8 cellular contexts compared by ENCODE assay signal in genomic region chr9:34957492-34958410, GRCh38. TPM values are rescaled to one million over a fixed set of nuclear protein-coding genes. Genes with fewer than 3 reads are reported as not detected.
DNase-seq lines count a peak whose midpoint lies in the region; TF ChIP-seq lines count a peak whose summit lies in the region.

Gene PHF24 (plus strand): TSS chr9:34958285. CDS start chr9:34971299, 13,014 bp downstream.

- no peaks in the 10 kb centered on the region for H3K36me3 ChIP-seq in SK-N-MC (ENCODE audit: insufficient read depth, low read length)
- H3K36me3 ChIP-seq in mesendoderm (ENCODE audit: control insufficient read depth, insufficient read depth, low read length): no peaks in the 10 kb centered on the region
- no peaks in the 10 kb centered on the region for H3K36me3 ChIP-seq in testis (ENCODE audit: low read depth, missing control alignments)

- no peak within 1 kb of the TSS for H3K23ac ChIP-seq in mesendoderm (ENCODE audit: low read length)

- H4K8ac ChIP-seq in mesendoderm (ENCODE audit: low read depth, low read length): no peak within 1 kb of the TSS

- H3K4me2 ChIP-seq in mesendoderm (ENCODE audit: low read length): peak within 1 kb of the TSS; percentile 38

- H3K56ac ChIP-seq in mesendoderm (ENCODE audit: low read length): peak within 1 kb of the TSS; percentile 49

- H3K4me3 ChIP-seq in SK-N-MC: peak within 1 kb of the TSS; percentile 54
- H3K4me3 ChIP-seq in coronary artery: peak within 1 kb of the TSS; percentile 70
- no peak within 1 kb of the TSS for H3K4me3 ChIP-seq in mesendoderm (ENCODE audit: low read length)
- peak within 1 kb of the TSS; percentile 61 to 69 for H3K4me3 ChIP-seq in testis

- intact Hi-C loops in testis (cut with DNase I; ENCODE audit: low total_unique reads): no loop called here
- intact Hi-C loops in activated T-helper 2 cell treated with anti-CD3 and anti-CD28 coated beads, Interferon-gamma antibody, Interleukin-2, Interleukin-4, amounts not matched to agents 10 μg/mL and 5 μg/mL and 100 μg/mL, durations not matched to agents 14 hours and 24 hours and 36 hours (cut with micrococcal nuclease): no loop called here

- H2AK5ac ChIP-seq in mesendoderm (ENCODE audit: low read length): no peak within 1 kb of the TSS

- no peak within 1 kb of the TSS for H2BK5ac ChIP-seq in mesendoderm (ENCODE audit: low read length)

- peaks cover 21% of the 10 kb centered on the region for H3K4me1 Mint-ChIP-seq in activated T-helper 2 cell treated with anti-CD3 and anti-CD28 coated beads, Interferon-gamma antibody, Interleukin-2, Interleukin-4, amounts not matched to agents 10 μg/mL and 5 μg/mL and 100 μg/mL, durations not matched to agents 14 hours and 24 hours and 36 hours (ENCODE audit: low read depth)

- TF ChIP-seq CTCF in coronary artery (IDR thresholded peaks at IDR 0.05): no peak
- TF ChIP-seq CTCF in testis (IDR thresholded peaks at IDR 0.05): no peak

- no peaks in the 10 kb centered on the region for H3K9me3 Mint-ChIP-seq in activated T-helper 2 cell treated with anti-CD3 and anti-CD28 coated beads, Interferon-gamma antibody, Interleukin-2, Interleukin-4, amounts not matched to agents 10 μg/mL and 5 μg/mL and 100 μg/mL, durations not matched to agents 14 hours and 24 hours and 36 hours

- H3K36me3 Mint-ChIP-seq in activated T-helper 2 cell treated with anti-CD3 and anti-CD28 coated beads, Interferon-gamma antibody, Interleukin-2, Interleukin-4, amounts not matched to agents 10 μg/mL and 5 μg/mL and 100 μg/mL, durations not matched to agents 14 hours and 24 hours and 36 hours (ENCODE audit: low read depth): no peaks in the 10 kb centered on the region

- no peaks in the 10 kb centered on the region for H3K79me2 ChIP-seq in mesendoderm (ENCODE audit: control insufficient read depth, insufficient read depth, low read length)

- peaks cover 56% of the 10 kb centered on the region for H3K27me3 Mint-ChIP-seq in activated T-helper 2 cell treated with anti-CD3 and anti-CD28 coated beads, Interferon-gamma antibody, Interleukin-2, Interleukin-4, amounts not matched to agents 10 μg/mL and 5 μg/mL and 100 μg/mL, durations not matched to agents 14 hours and 24 hours and 36 hours (ENCODE audit: low read depth)

- H3K4ac ChIP-seq in mesendoderm (ENCODE audit: low read depth, low read length): peak within 1 kb of the TSS; percentile 27

- WGBS in mesendoderm (ENCODE audit: extremely low coverage, insufficient coverage, low lambda C conversion rate): no CpG with 5 or more reads among the region's 116 CpGs
- WGBS in testis, 2 donors: 1 to 23% methylated on average over 4 to 45 of the region's 116 CpGs

- no peak within 1 kb of the TSS for H3K4me3 Mint-ChIP-seq in activated T-helper 2 cell treated with anti-CD3 and anti-CD28 coated beads, Interferon-gamma antibody, Interleukin-2, Interleukin-4, amounts not matched to agents 10 μg/mL and 5 μg/mL and 100 μg/mL, durations not matched to agents 14 hours and 24 hours and 36 hours (ENCODE audit: low read depth)

- H3K27me3 ChIP-seq in mesendoderm (ENCODE audit: insufficient read depth, low read length, poor library complexity) (peaks cover 10% of the 10 kb centered on the region), testis (no peaks in the 10 kb centered on the region)

- no peak within 1 kb of the TSS for H4K5ac ChIP-seq in mesendoderm (ENCODE audit: low read length)

- no peak within 1 kb of the TSS for H3K27ac Mint-ChIP-seq in activated T-helper 2 cell treated with anti-CD3 and anti-CD28 coated beads, Interferon-gamma antibody, Interleukin-2, Interleukin-4, amounts not matched to agents 10 μg/mL and 5 μg/mL and 100 μg/mL, durations not matched to agents 14 hours and 24 hours and 36 hours

- peak within 1 kb of the TSS; percentile 43 for H3K18ac ChIP-seq in mesendoderm (ENCODE audit: low read length)

- DNase-seq in DMS53 (lab: John Stamatoyannopoulos, UW) (peak; percentile 54), DMS53 treated with DMSO at 0.1 percent for 48 hours (lab: John Stamatoyannopoulos, UW; ENCODE audit: unreplicated experiment) (no peak), SK-N-MC (ENCODE audit: low read depth, low spot score) (no peak), coronary artery (ENCODE audit: low spot score) (no peak), mesendoderm (peak; percentile 14), testis (peak; percentile 77), SW480 (ENCODE audit: low spot score) (no peak)
- no peak for DNase-seq in activated T-helper 2 cell treated with anti-CD3 and anti-CD28 coated beads, Interferon-gamma antibody, Interleukin-2, Interleukin-4, amounts not matched to agents 10 μg/mL and 5 μg/mL and 100 μg/mL, durations not matched to agents 14 hours and 24 hours and 36 hours (ENCODE audit: low spot score)

- H3K4me1 ChIP-seq in mesendoderm (ENCODE audit: control insufficient read depth, low read depth, low read length) (peaks cover 1% of the 10 kb centered on the region), testis (peaks cover 25% of the 10 kb centered on the region)

- no peaks in the 10 kb centered on the region for H3K79me1 ChIP-seq in mesendoderm (ENCODE audit: low read length)

- H2BK15ac ChIP-seq in mesendoderm (replicated peaks; ENCODE audit: low read depth): no peak within 1 kb of the TSS

- no peak within 1 kb of the TSS for H3K27ac ChIP-seq in SK-N-MC
- no peak within 1 kb of the TSS for H3K27ac ChIP-seq in coronary artery
- H3K27ac ChIP-seq in mesendoderm (ENCODE audit: low read depth, low read length): no peak within 1 kb of the TSS
- H3K27ac ChIP-seq in testis: peak within 1 kb of the TSS; percentile 79 to 80

- H2BK120ac ChIP-seq in mesendoderm (ENCODE audit: low read depth, low read length): no peak within 1 kb of the TSS

- no peaks in the 10 kb centered on the region for H3K9me3 ChIP-seq in SK-N-MC (ENCODE audit: low read depth, low read length)
- no peaks in the 10 kb centered on the region for H3K9me3 ChIP-seq in testis

- TF ChIP-seq POLR2A in testis (IDR thresholded peaks at IDR 0.05): no peak

- H3K9ac ChIP-seq in SK-N-MC (ENCODE audit: insufficient read length): no peak within 1 kb of the TSS
- H3K9ac ChIP-seq in mesendoderm (ENCODE audit: low read length): peak within 1 kb of the TSS; percentile 16

RNA-seq across cellular contexts. Expression of gene PHF24, which starts in this region (rescaled TPM):
- 0.11 TPM for polyA plus RNA-seq in mesendoderm (2013, experiment 1 of 2)
- 0.11 TPM for polyA plus RNA-seq in mesendoderm (2013, experiment 2 of 2)
- 100 to 1,000 TPM in 1 of 2 donors, 10 to 100 TPM in 1; 93.3 to 132 TPM for total RNA-seq in testis
- 44.8 TPM for polyA plus RNA-seq in testis (ENCODE audit: insufficient read depth, low read depth, low replicate concordance)
- total RNA-seq in activated T-helper 2 cell treated with anti-CD3 and anti-CD28 coated beads, Interferon-gamma antibody, Interleukin-2, Interleukin-4, amounts not matched to agents 10 μg/mL and 5 μg/mL and 100 μg/mL, durations not matched to agents 14 hours and 24 hours and 36 hours: 0.11 TPM in 1 of 2 replicates, not detected in the other

Comparison
In these comparisons a context has a peak if more than half of its experiments do, and no peak if none do; other contexts are left out.
1. RNA of gene PHF24 (total RNA-seq): 93.3 to 132 TPM in testis; 0.11 TPM in activated T-helper 2 cell treated with anti-CD3 and anti-CD28 coated beads, Interferon-gamma antibody, Interleukin-2, Interleukin-4, amounts not matched to agents 10 μg/mL and 5 μg/mL and 100 μg/mL, durations not matched to agents 14 hours and 24 hours and 36 hours; every median in the first group is over 10 times any median in the second.
2. DNase-seq: peak in DMS53 (single experiment), mesendoderm (single experiment) and testis (single experiment); none in DMS53 treated with DMSO at 0.1 percent for 48 hours (single experiment), SK-N-MC (single experiment), coronary artery (single experiment), activated T-helper 2 cell treated with anti-CD3 and anti-CD28 coated beads, Interferon-gamma antibody, Interleukin-2, Interleukin-4, amounts not matched to agents 10 μg/mL and 5 μg/mL and 100 μg/mL, durations not matched to agents 14 hours and 24 hours and 36 hours (single experiment) and SW480 (single experiment).
3. H3K27ac ChIP-seq: peak in testis (2 of 2); none in SK-N-MC (single experiment), coronary artery (0 of 2) and mesendoderm (single experiment).